In genomic region chr5:106843812-106844416, GRCh38 we compare ENCODE assay signal across 9 cellular contexts.
DNase-seq lines count a peak whose midpoint lies in the region; ATAC-seq and TF ChIP-seq lines count a peak whose summit lies in the region.
"Had no signal": no experiment of that assay in that cellular context is flagged by ENCODE, and none has a peak within 500 bp of the region (broad histone marks: within the 10 kb centered on the region; RNA-seq: fewer than 3 reads in every experiment).

No MANE protein-coding gene starts in this region.

- TF ChIP-seq CTCF in LNCAP (IDR thresholded peaks at IDR 0.05) (peak; percentile 49), chondrocyte (IDR thresholded peaks at IDR 0.05) (peak; percentile 47), retinal pigment epithelial cell (conservative IDR thresholded peaks at IDR 0.05; ENCODE audit: low read depth, low read length) (peak; percentile 1)

- DNase-seq in chondrocyte (ENCODE audit: low spot score) (no peak), retinal pigment epithelial cell (ENCODE audit: low read depth) (no peak), SKM-1 (lab: John Stamatoyannopoulos, UW; ENCODE audit: unreplicated experiment) (no peak)
- no peak for DNase-seq in activated effector memory CD4-positive, alpha-beta T cell treated with Interleukin-2 at 50 U/mL for 16 hours
- DNase-seq in activated T-cell treated with anti-CD3 and anti-CD28 coated beads, Interleukin-2, amount 50 U/mL, for 72 hours, result no peak

- no peaks in the 10 kb centered on the region for H3K27me3 Mint-ChIP-seq in chondrocyte (ENCODE audit: low read depth)
- no peaks in the 10 kb centered on the region for H3K27me3 Mint-ChIP-seq in activated T-cell treated with anti-CD3 and anti-CD28 coated beads, Interleukin-2, amount 50 U/mL, for 72 hours (ENCODE audit: low read depth)
- H3K27me3 Mint-ChIP-seq: activated T-helper 17 cell treated with anti-CD3 and anti-CD28 coated beads, Interleukin-2, amount 50 U/mL, for 72 hours had no signal

- H3K4me3 ChIP-seq in retinal pigment epithelial cell (ENCODE audit: low read length), result no peak overlapping the region
- H3K4me3 ChIP-seq: gastroesophageal sphincter had no signal

- H3K36me3 Mint-ChIP-seq in chondrocyte (ENCODE audit: low read depth), result peaks cover 12% of the 10 kb centered on the region
- H3K36me3 Mint-ChIP-seq in activated T-cell treated with anti-CD3 and anti-CD28 coated beads, Interleukin-2, amount 50 U/mL, for 72 hours (ENCODE audit: insufficient read depth in 2 of 2), result peaks cover 0 to 2% of the 10 kb centered on the region in 2 donors

- peaks cover 38% of the 10 kb centered on the region for H3K9me3 Mint-ChIP-seq in chondrocyte (ENCODE audit: low read depth)
- peaks cover 6 to 8% of the 10 kb centered on the region in 2 donors for H3K9me3 Mint-ChIP-seq in activated T-cell treated with anti-CD3 and anti-CD28 coated beads, Interleukin-2, amount 50 U/mL, for 72 hours
- H3K9me3 Mint-ChIP-seq: activated T-helper 17 cell treated with anti-CD3 and anti-CD28 coated beads, Interleukin-2, amount 50 U/mL, for 72 hours had no signal

- H3K4me3 Mint-ChIP-seq in chondrocyte (ENCODE audit: unreplicated experiment), result no peak overlapping the region
- H3K4me3 Mint-ChIP-seq in activated T-cell treated with anti-CD3 and anti-CD28 coated beads, Interleukin-2, amount 50 U/mL, for 72 hours, result no peak overlapping the region
- H3K4me3 Mint-ChIP-seq: activated T-helper 17 cell treated with anti-CD3 and anti-CD28 coated beads, Interleukin-2, amount 50 U/mL, for 72 hours had no signal

- peak; percentile 63 for ATAC-seq in GM19035 (IDR thresholded peaks at IDR 0.05; ENCODE audit: unreplicated experiment)
- ATAC-seq in activated T-cell treated with anti-CD3 and anti-CD28 coated beads, Interleukin-2, amount 50 U/mL, for 72 hours (replicated peaks in 1 of 2), result no peak
- ATAC-seq: activated T-helper 17 cell treated with anti-CD3 and anti-CD28 coated beads, Interleukin-2, amount 50 U/mL, for 72 hours; gastroesophageal sphincter had no signal

- H3K4me1 Mint-ChIP-seq in chondrocyte (ENCODE audit: low read depth), result peaks cover 3% of the 10 kb centered on the region
- H3K4me1 Mint-ChIP-seq in activated T-cell treated with anti-CD3 and anti-CD28 coated beads, Interleukin-2, amount 50 U/mL, for 72 hours (ENCODE audit: low read depth), result no peaks in the 10 kb centered on the region
- H3K4me1 Mint-ChIP-seq: activated T-helper 17 cell treated with anti-CD3 and anti-CD28 coated beads, Interleukin-2, amount 50 U/mL, for 72 hours had no signal

- H3K27ac Mint-ChIP-seq in chondrocyte (ENCODE audit: unreplicated experiment), result no peak overlapping the region
- no peak overlapping the region for H3K27ac Mint-ChIP-seq in activated T-cell treated with anti-CD3 and anti-CD28 coated beads, Interleukin-2, amount 50 U/mL, for 72 hours
- H3K27ac Mint-ChIP-seq: activated T-helper 17 cell treated with anti-CD3 and anti-CD28 coated beads, Interleukin-2, amount 50 U/mL, for 72 hours had no signal
